8 cellular contexts compared by ENCODE assay signal in the genomic region with DNA sequence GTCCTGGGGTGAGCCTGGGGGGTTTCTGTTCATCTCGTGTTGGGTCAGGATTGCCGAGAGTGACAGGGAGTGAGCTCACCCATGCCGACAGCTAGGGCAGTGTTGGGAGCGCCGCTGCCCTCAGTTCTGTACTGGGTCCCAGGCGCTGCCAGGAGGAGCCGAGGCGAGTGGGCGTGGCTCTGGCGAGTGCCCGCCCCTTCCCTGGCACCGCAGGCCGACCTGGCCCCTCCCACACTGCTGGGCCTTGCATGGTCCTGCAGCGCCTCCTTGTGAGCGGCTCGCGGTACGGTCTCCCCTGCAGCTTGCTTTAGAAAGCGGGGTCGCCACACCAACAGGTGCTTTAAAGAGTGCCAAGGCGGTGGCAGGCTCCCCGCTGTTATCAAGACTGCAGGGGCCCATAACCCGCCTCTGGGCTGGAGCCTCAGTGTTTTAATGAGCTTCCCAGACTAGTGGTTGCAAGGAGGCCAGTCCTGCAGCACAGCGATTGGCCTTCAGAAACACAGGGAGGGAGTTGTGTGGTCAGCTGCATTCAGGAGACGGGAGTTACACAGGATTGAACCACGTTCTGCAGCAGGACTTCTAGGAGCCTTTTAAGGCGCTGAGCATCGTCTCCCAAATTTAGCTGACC.
DNase-seq lines count a peak whose midpoint lies in the region; ATAC-seq and TF ChIP-seq lines count a peak whose summit lies in the region.
"Not testable (repeated sequence)": the region's sequence is repeated elsewhere in the genome, so short reads cannot be mapped to it uniquely, and the experiment has no call there.

No MANE protein-coding gene starts in this region.

- not testable (repeated sequence) for H3K27ac ChIP-seq in SK-N-MC, ovary, suprapubic skin

- WGBS in ovary, 3 donors, result 3 to 5% (median 4%) methylated on average over 28 of the region's 28 CpGs
- WGBS in suprapubic skin, result 7% methylated on average over 9 of the region's 28 CpGs

- not testable (repeated sequence) for TF ChIP-seq EP300 in ovary (IDR thresholded peaks at IDR 0.05); suprapubic skin (IDR thresholded peaks at IDR 0.05)

- peak; percentile 82 for ATAC-seq in HG02623 (IDR thresholded peaks at IDR 0.05; ENCODE audit: unreplicated experiment)

- H3K4me3 ChIP-seq in GM12864 (ENCODE audit: low read depth, low read length); NB4 (ENCODE audit: low read depth, low read length); ovary; suprapubic skin: not testable (repeated sequence)
- peak overlapping the region; percentile 66 for H3K4me3 ChIP-seq in SK-N-MC

- not testable (repeated sequence) for H3K9me3 ChIP-seq in SK-N-MC (ENCODE audit: low read depth, low read length); ovary; suprapubic skin

- not testable (repeated sequence) for H3K9ac ChIP-seq in SK-N-MC (ENCODE audit: insufficient read length)

- not testable (repeated sequence) for H3K36me3 ChIP-seq in SK-N-MC (ENCODE audit: insufficient read depth, low read length); ovary; suprapubic skin

- TF ChIP-seq POLR2A in NB4 (IDR thresholded peaks at IDR 0.05; ENCODE audit: extremely low read depth, insufficient read length); ovary (IDR thresholded peaks at IDR 0.05); suprapubic skin (IDR thresholded peaks at IDR 0.05): not testable (repeated sequence)

- DNase-seq in GM12864 (ENCODE audit: low read depth) (peak; percentile 58), NB4 (ENCODE audit: low read depth) (peak; percentile 92), SK-N-MC (ENCODE audit: low read depth, low spot score) (peak; percentile 42), germinal center (ENCODE audit: low spot score) (peak; percentile 93), ovary (peak; percentile 90 to 95 (median 95)), suprapubic skin (ENCODE audit: low spot score in 2 of 2) (peak; percentile 93 to 94)
- peak; percentile 89 for DNase-seq in activated naive CD4-positive, alpha-beta T cell treated with Interleukin-2 at 50 U/mL for 16 hours

- TF ChIP-seq CTCF in GM12864 (IDR thresholded peaks at IDR 0.05; ENCODE audit: low read depth, low read length, missing control alignments), result peak; percentile 81
- TF ChIP-seq CTCF in NB4 (IDR thresholded peaks at IDR 0.05; ENCODE audit: low read depth, low read length), result peak; percentile 60
- TF ChIP-seq CTCF in ovary (IDR thresholded peaks at IDR 0.05), result peak in 2 of 3 donors; percentile 52 to 85
- peak; percentile 59 to 73 for TF ChIP-seq CTCF in suprapubic skin (IDR thresholded peaks at IDR 0.05)

- intact Hi-C loops in ovary (cut with DNase I), result loop anchor here in 3 of 4 donors (2.0 to 10.0 kb wide), 3 partner anchors 124 to 434 kb away; a partner anchor contains a TSS

- not testable (repeated sequence) for H3K27me3 ChIP-seq in ovary, suprapubic skin

- H3K4me1 ChIP-seq in ovary (ENCODE audit: insufficient read depth), result not testable (repeated sequence)
- H3K4me1 ChIP-seq in suprapubic skin, result peaks cover 11% of the 10 kb centered on the region

Comparison
In these comparisons a context has a peak if more than half of its experiments do, and no peak if none do; other contexts are left out.
1. DNase-seq: peak in every context shown above with its lines; median percentile 95 in ovary; 94 in suprapubic skin; 93 in germinal center; 92 in NB4; 89 in activated naive CD4-positive, alpha-beta T cell treated with Interleukin-2 at 50 U/mL for 16 hours; 58 in GM12864; 42 in SK-N-MC.